In the genomic region with DNA sequence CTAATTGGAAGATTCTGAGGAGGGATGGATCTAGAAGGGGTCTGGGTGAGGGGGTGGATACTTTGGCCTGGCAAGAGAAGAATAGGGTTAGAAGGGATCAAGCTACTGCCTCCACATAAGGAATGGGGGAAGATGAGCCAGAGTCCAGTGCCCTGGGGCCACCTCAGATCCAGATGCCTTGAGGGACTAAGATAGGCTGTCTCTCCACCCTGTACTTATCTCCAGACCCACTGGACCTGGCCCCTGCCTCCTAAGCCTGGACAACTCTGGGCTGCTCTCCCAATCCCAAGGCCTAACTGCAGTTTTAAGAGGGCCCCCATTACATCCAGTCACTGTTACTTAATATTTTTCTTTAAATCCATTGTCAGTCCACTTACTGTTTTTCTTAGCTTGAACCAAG, we compare ENCODE assay signal across 8 cellular contexts. TPM values are rescaled to one million over a fixed set of nuclear protein-coding genes. Genes with fewer than 3 reads are reported as not detected.
DNase-seq lines count a peak whose midpoint lies in the region; ATAC-seq and TF ChIP-seq lines count a peak whose summit lies in the region.

No MANE protein-coding gene starts in this region.

- H3K36me3 Mint-ChIP-seq in activated naive CD8-positive, alpha-beta T cell: no peaks in the 10 kb centered on the region

- TF ChIP-seq RAD21 in SK-N-SH (IDR thresholded peaks at IDR 0.05; ENCODE audit: low read length): no peak

- H3K27ac ChIP-seq in SK-N-SH (ENCODE audit: low read depth in 2 of 2, low read length in 1 of 2) (peak overlapping the region; percentile 82 to 90; a peak in 3 of 4 replicates), iPS-20b (ENCODE audit: low read length) (no peak overlapping the region), stomach smooth muscle (ENCODE audit: low read length) (peak overlapping the region; percentile 90)

- TF ChIP-seq CTCF in SK-N-SH (IDR thresholded peaks at IDR 0.05): no peak

- peaks cover 16 to 17% of the 10 kb centered on the region in 2 experiments; a peak in 3 of 4 replicates for H3K4me1 ChIP-seq in SK-N-SH (ENCODE audit: control insufficient read depth in 1 of 2, insufficient read depth in 2 of 2, low read depth in 1 of 2, low read length in 1 of 2)
- 0 out of 2 replicates have a peak, but pooled peaks cover 2% of the 10 kb centered on the region for H3K4me1 ChIP-seq in iPS-20b (ENCODE audit: insufficient read depth, low read length)
- peaks cover 57% of the 10 kb centered on the region for H3K4me1 ChIP-seq in stomach smooth muscle (ENCODE audit: control insufficient read depth, insufficient read depth, low read length)

- no peak overlapping the region for H2AFZ ChIP-seq in SK-N-SH (ENCODE audit: low read depth)

- peak overlapping the region; percentile 94 for H3K4me3 Mint-ChIP-seq in activated naive CD8-positive, alpha-beta T cell

- CTCF ChIA-PET in SK-N-SH (lab: Yijun Ruan, JAX): interaction anchor here (1.0 to 2.4 kb wide), 4 partner anchors 12 to 93 kb away, joined by 3 to 15 read pairs (median 8); a partner anchor contains a TSS

- H3F3A ChIP-seq in SK-N-SH (replicated peaks; ENCODE audit: insufficient read depth): peaks cover 20% of the 10 kb centered on the region

- H3K9me3 Mint-ChIP-seq in activated naive CD8-positive, alpha-beta T cell (ENCODE audit: low read depth): no peaks in the 10 kb centered on the region

- H3K79me2 ChIP-seq in SK-N-SH (ENCODE audit: insufficient read depth): peaks cover 79% of the 10 kb centered on the region

- H3K27me3 ChIP-seq in SK-N-SH (ENCODE audit: insufficient read depth) (no peaks in the 10 kb centered on the region), iPS-20b (ENCODE audit: insufficient read depth, low read length) (no peaks in the 10 kb centered on the region), stomach smooth muscle (ENCODE audit: control insufficient read depth in 1 of 2, insufficient read depth in 2 of 2, low read length in 2 of 2) (no peaks in the 10 kb centered on the region)

- peaks cover 0 to 7% of the 10 kb centered on the region in 2 experiments for H3K36me3 ChIP-seq in SK-N-SH (replicated peaks in 1 of 2; ENCODE audit: control insufficient read depth in 1 of 2, insufficient read depth in 2 of 2, low read length in 1 of 2)
- H3K36me3 ChIP-seq in iPS-20b (ENCODE audit: insufficient read depth, low read depth, low read length): peaks cover 4% of the 10 kb centered on the region; the same call in 1 of the 2 replicates
- no peaks in the 10 kb centered on the region for H3K36me3 ChIP-seq in stomach smooth muscle (ENCODE audit: control insufficient read depth in 2 of 2, insufficient read depth in 2 of 2, low read length in 2 of 2)

- H3K4me3 ChIP-seq in SK-N-SH (ENCODE audit: low read depth in 2 of 2, low read length in 1 of 2) (peak overlapping the region; percentile 80 to 95), iPS-20b (ENCODE audit: low read length) (peak overlapping the region; percentile 98), stomach smooth muscle (ENCODE audit: low read length in 2 of 2) (peak overlapping the region; percentile 91 to 96)

- H4K20me1 ChIP-seq in SK-N-SH (ENCODE audit: insufficient read depth): peaks cover 53% of the 10 kb centered on the region

- H3K27me3 Mint-ChIP-seq in activated naive CD8-positive, alpha-beta T cell: no peaks in the 10 kb centered on the region

- no peaks in the 10 kb centered on the region for H3K9me2 ChIP-seq in SK-N-SH

- H3K9ac ChIP-seq in SK-N-SH (peak overlapping the region; percentile 87), iPS-20b (ENCODE audit: low read depth, low read length) (peak overlapping the region; percentile 95; the same call in 1 of the 2 replicates), stomach smooth muscle (ENCODE audit: low read length in 2 of 2) (peak overlapping the region; percentile 93 to 98)

- H3K4me1 Mint-ChIP-seq in activated naive CD8-positive, alpha-beta T cell (ENCODE audit: low read depth): peaks cover 28% of the 10 kb centered on the region

- POLR2A ChIA-PET in SK-N-SH (lab: Yijun Ruan, JAX): no interaction called here

- no peaks in the 10 kb centered on the region for H3K9me3 ChIP-seq in SK-N-SH
- H3K9me3 ChIP-seq in iPS-20b (ENCODE audit: insufficient read depth, low read depth, low read length): no peaks in the 10 kb centered on the region
- no peaks in the 10 kb centered on the region for H3K9me3 ChIP-seq in stomach smooth muscle (ENCODE audit: control insufficient read depth in 2 of 2, low read length in 2 of 2)

- ATAC-seq in SK-N-SH treated with all-trans-retinoic acid at 6 μM for 48 hours (no peak), HG02885 (IDR thresholded peaks at IDR 0.05; ENCODE audit: poor library complexity, unreplicated experiment) (no peak)

- DNase-seq in SK-N-SH (no peak), SK-N-DZ (ENCODE audit: low spot score) (no peak), DMS114 treated with DMSO at 0.1 percent for 48 hours (lab: John Stamatoyannopoulos, UW; ENCODE audit: unreplicated experiment) (no peak)

- H3K4me2 ChIP-seq in SK-N-SH: peak overlapping the region; percentile 92

- peak overlapping the region; percentile 24 for H3K27ac Mint-ChIP-seq in activated naive CD8-positive, alpha-beta T cell

- no peak for TF ChIP-seq EP300 in SK-N-SH (IDR thresholded peaks at IDR 0.05; ENCODE audit: borderline replicate concordance in 1 of 2, low read depth in 1 of 2, low read length in 1 of 2)

TF ChIP-seq in SK-N-SH, 30 proteins besides CTCF, POLR2A, EP300 and RAD21:
- TF ChIP-seq TCF12 (IDR thresholded peaks at IDR 0.05): no peak

TF ChIP-seq in SK-N-SH treated with all-trans-retinoic acid at 6 μM for 48 hours, 23 proteins besides CTCF, POLR2A, EP300 and RAD21:
- no peak for TF ChIP-seq RARB (CRISPR knock-in tag; IDR thresholded peaks at IDR 0.05)
TF ChIP-seq in SK-N-SH treated with all-trans-retinoic acid at 6 μM for 48 hours: peak in this region for 0.

RNA-seq across cellular contexts. Expression of a gene that starts 2.0 kb away (rescaled TPM):
- polyA plus RNA-seq in SK-N-SH (2012; rRNA removed): 29.6 and 30.1 TPM in 2 replicates
- polyA plus RNA-seq in SK-N-SH (2012; cell fraction: cytosol; rRNA removed): 16.3 and 19.3 TPM in 2 replicates
- 117 and 125 TPM in 2 replicates for polyA plus RNA-seq in SK-N-SH (2012; cell fraction: nucleus; rRNA removed)
- polyA plus RNA-seq in SK-N-DZ (2014; cell fraction: cytosol; rRNA removed): 43.0 and 48.7 TPM in 2 replicates
- 134 and 160 TPM in 2 replicates for polyA plus RNA-seq in SK-N-DZ (2014; cell fraction: nucleus; rRNA removed)

RNA-seq across cellular contexts. Expression of a gene that starts 17.4 kb away (rescaled TPM):
- 645 and 759 TPM in 2 replicates for polyA plus RNA-seq in SK-N-SH (2012; rRNA removed)
- polyA plus RNA-seq in SK-N-SH (2012; cell fraction: cytosol; rRNA removed): 537 and 665 TPM in 2 replicates
- 480 and 683 TPM in 2 replicates for polyA plus RNA-seq in SK-N-SH (2012; cell fraction: nucleus; rRNA removed)
- 334 and 339 TPM in 2 replicates for polyA plus RNA-seq in SK-N-DZ (2014; cell fraction: cytosol; rRNA removed)
- 274 and 313 TPM in 2 replicates for polyA plus RNA-seq in SK-N-DZ (2014; cell fraction: nucleus; rRNA removed)

RNA-seq across cellular contexts. Expression of a gene that starts 22.0 kb away (rescaled TPM):
- 46.8 and 61.5 TPM in 2 replicates for polyA plus RNA-seq in SK-N-SH (2012; rRNA removed)
- 36.1 and 42.9 TPM in 2 replicates for polyA plus RNA-seq in SK-N-SH (2012; cell fraction: cytosol; rRNA removed)
- polyA plus RNA-seq in SK-N-SH (2012; cell fraction: nucleus; rRNA removed): 113 and 133 TPM in 2 replicates
- 87.0 and 101 TPM in 2 replicates for polyA plus RNA-seq in SK-N-DZ (2014; cell fraction: cytosol; rRNA removed)
- polyA plus RNA-seq in SK-N-DZ (2014; cell fraction: nucleus; rRNA removed): 194 and 198 TPM in 2 replicates

RNA-seq across cellular contexts. Expression of a gene that starts 28.8 kb away (rescaled TPM):
- 55.6 and 59.2 TPM in 2 replicates for polyA plus RNA-seq in SK-N-SH (2012; rRNA removed)
- 23.3 and 30.6 TPM in 2 replicates for polyA plus RNA-seq in SK-N-SH (2012; cell fraction: cytosol; rRNA removed)
- polyA plus RNA-seq in SK-N-SH (2012; cell fraction: nucleus; rRNA removed): 148 and 153 TPM in 2 replicates
- polyA plus RNA-seq in SK-N-DZ (2014; cell fraction: cytosol; rRNA removed): 18.0 and 31.9 TPM in 2 replicates
- polyA plus RNA-seq in SK-N-DZ (2014; cell fraction: nucleus; rRNA removed): 93.1 and 143 TPM in 2 replicates
